In the genomic region with DNA sequence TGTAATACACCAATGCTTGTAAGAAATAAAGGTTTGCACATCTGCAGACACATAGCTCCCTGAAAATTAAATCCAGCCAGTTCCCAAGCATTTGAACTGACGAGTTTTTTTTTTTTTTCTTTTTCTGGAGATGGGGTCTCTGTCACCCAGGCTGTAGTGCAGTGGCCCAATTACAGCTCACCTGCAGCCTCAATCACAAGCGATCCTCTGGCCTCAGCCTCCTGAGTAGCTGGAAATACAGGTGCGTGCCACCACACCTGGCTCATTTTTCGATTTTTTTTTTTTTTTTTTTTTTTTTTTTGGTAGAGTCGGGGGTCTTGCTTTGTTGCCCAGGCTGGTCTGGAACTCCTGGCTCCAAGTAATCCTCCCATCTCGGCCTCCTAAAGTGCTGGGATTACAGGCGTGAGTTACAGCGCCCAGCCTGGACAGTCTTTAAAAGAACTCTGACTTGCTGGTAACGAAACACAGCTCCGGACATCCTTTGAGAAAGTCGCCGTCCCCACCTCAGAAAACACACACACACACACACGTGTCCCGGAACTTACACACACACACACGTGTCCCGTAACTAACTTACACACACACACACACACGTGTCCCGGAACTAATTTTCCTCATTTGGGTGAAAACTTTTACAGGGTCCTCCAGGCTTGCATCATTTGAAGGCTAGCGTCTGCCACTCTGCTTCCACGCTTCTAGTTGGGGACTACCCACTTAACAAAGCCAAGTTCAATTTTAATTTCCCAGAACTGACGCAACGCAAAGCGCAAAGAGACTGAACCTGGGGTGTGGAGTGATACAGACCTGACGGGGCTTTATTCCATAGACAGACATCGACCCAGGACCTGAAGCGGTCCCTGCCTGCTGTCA, we compare ENCODE assay signal across 8 cellular contexts. TPM values are rescaled to one million over a fixed set of nuclear protein-coding genes. Genes with fewer than 3 reads are reported as not detected.
DNase-seq lines count a peak whose midpoint lies in the region; ATAC-seq and TF ChIP-seq lines count a peak whose summit lies in the region.

No MANE protein-coding gene starts in this region.

- H4K20me1 ChIP-seq in SK-N-SH (ENCODE audit: insufficient read depth): no peaks in the 10 kb centered on the region

- TF ChIP-seq EP300 in SK-N-SH (IDR thresholded peaks at IDR 0.05; ENCODE audit: borderline replicate concordance in 1 of 2, low read depth in 1 of 2, low read length in 1 of 2): no peak

- TF ChIP-seq RAD21 in SK-N-SH (IDR thresholded peaks at IDR 0.05; ENCODE audit: low read length): no peak

- H3K4me2 ChIP-seq in SK-N-SH: peak overlapping the region; percentile 83

- H3K27ac ChIP-seq in SK-N-SH (ENCODE audit: low read depth in 2 of 2, low read length in 1 of 2) (peak overlapping the region; percentile 25 to 44; a peak in 2 of 4 replicates), duodenal mucosa (ENCODE audit: low read depth, low read length) (peak overlapping the region; percentile 32), stomach smooth muscle (ENCODE audit: low read length) (peak overlapping the region; percentile 53)

- TF ChIP-seq CTCF in SK-N-SH (IDR thresholded peaks at IDR 0.05): 0 out of 2 replicates have a peak, but pooled peaks have one; percentile 19

- WGBS in SK-N-SH (ENCODE audit: low lambda C conversion rate): 14% methylated on average over 26 of the region's 26 CpGs

- peak overlapping the region; percentile 100 for H2AFZ ChIP-seq in SK-N-SH (ENCODE audit: low read depth)

- no peaks in the 10 kb centered on the region for H3K9me2 ChIP-seq in SK-N-SH

- H3K4me1 ChIP-seq in SK-N-SH (ENCODE audit: control insufficient read depth in 1 of 2, insufficient read depth in 2 of 2, low read depth in 1 of 2, low read length in 1 of 2) (peaks cover 2 to 6% of the 10 kb centered on the region in 2 experiments; a peak in 2 of 4 replicates), duodenal mucosa (ENCODE audit: control insufficient read depth in 1 of 2, insufficient read depth in 2 of 2, low read length in 2 of 2) (peaks cover 0 to 9% of the 10 kb centered on the region in 2 donors), stomach smooth muscle (ENCODE audit: control insufficient read depth, insufficient read depth, low read length) (peaks cover 7% of the 10 kb centered on the region)

- H3K4me3 ChIP-seq in SK-N-SH (ENCODE audit: low read depth in 2 of 2, low read length in 1 of 2): peak overlapping the region; percentile 69 to 76
- H3K4me3 ChIP-seq in duodenal mucosa (ENCODE audit: low read depth in 1 of 2, low read length in 2 of 2): peak overlapping the region; percentile 90 to 94
- H3K4me3 ChIP-seq in stomach smooth muscle (ENCODE audit: low read length in 2 of 2): peak overlapping the region; percentile 89 to 93

- H3K36me3 ChIP-seq in SK-N-SH (replicated peaks in 1 of 2; ENCODE audit: control insufficient read depth in 1 of 2, insufficient read depth in 2 of 2, low read length in 1 of 2) (peaks cover 10 to 20% of the 10 kb centered on the region in 2 experiments), duodenal mucosa (ENCODE audit: control insufficient read depth in 1 of 2, insufficient read depth in 2 of 2, low read length in 2 of 2) (peaks cover 0 to 11% of the 10 kb centered on the region in 2 donors), stomach smooth muscle (ENCODE audit: control insufficient read depth in 2 of 2, insufficient read depth in 2 of 2, low read length in 2 of 2) (no peaks in the 10 kb centered on the region)

- CTCF ChIA-PET in SK-N-SH (lab: Yijun Ruan, JAX): interaction anchor here (0.6 to 1.4 kb wide), 4 partner anchors 50 to 791 kb away, joined by 3 to 9 read pairs (median 3); no protein-coding TSS in a partner anchor

- POLR2A ChIA-PET in SK-N-SH (lab: Yijun Ruan, JAX): interaction anchor here (0.6 to 1.0 kb wide), 3 partner anchors 21 to 99 kb away, joined by 3 to 6 read pairs (median 3); a partner anchor contains a TSS

- H3K9me3 ChIP-seq in SK-N-SH (no peaks in the 10 kb centered on the region), duodenal mucosa (ENCODE audit: control insufficient read depth in 1 of 2, low read length in 2 of 2) (no peaks in the 10 kb centered on the region), stomach smooth muscle (ENCODE audit: control insufficient read depth in 2 of 2, low read length in 2 of 2) (no peaks in the 10 kb centered on the region)

- peak overlapping the region; percentile 70 for H3K9ac ChIP-seq in SK-N-SH
- H3K9ac ChIP-seq in duodenal mucosa (ENCODE audit: low read depth in 1 of 2, low read length in 2 of 2): peak overlapping the region; percentile 59 to 76
- peak overlapping the region; percentile 72 to 87 for H3K9ac ChIP-seq in stomach smooth muscle (ENCODE audit: low read length in 2 of 2)

- H3K27me3 ChIP-seq in SK-N-SH (ENCODE audit: insufficient read depth) (no peaks in the 10 kb centered on the region), duodenal mucosa (ENCODE audit: control insufficient read depth in 1 of 2, insufficient read depth in 2 of 2, low read length in 2 of 2) (no peaks in the 10 kb centered on the region), stomach smooth muscle (ENCODE audit: control insufficient read depth in 1 of 2, insufficient read depth in 2 of 2, low read length in 2 of 2) (no peaks in the 10 kb centered on the region)

- H3K79me2 ChIP-seq in SK-N-SH (ENCODE audit: insufficient read depth): peaks cover 28% of the 10 kb centered on the region

- ATAC-seq in GM19452 (IDR thresholded peaks at IDR 0.05; ENCODE audit: unreplicated experiment) (peak; percentile 25), HG03469 (IDR thresholded peaks at IDR 0.05; ENCODE audit: unreplicated experiment) (peak; percentile 15)

- DNase-seq in DMS53 treated with DMSO at 0.1 percent for 48 hours (lab: John Stamatoyannopoulos, UW; ENCODE audit: unreplicated experiment) (peak; percentile 30), SK-N-SH (peak; percentile 55), lung microvascular endothelial cell (ENCODE audit: low read depth in 2 of 2) (peak; percentile 44 to 52), middle frontal gyrus (ENCODE audit: extremely low spot score, low spot score) (no peak)

- H3F3A ChIP-seq in SK-N-SH (replicated peaks; ENCODE audit: insufficient read depth): no peaks in the 10 kb centered on the region

TF ChIP-seq in SK-N-SH, 30 proteins besides CTCF, POLR2A, EP300 and RAD21:
- TF ChIP-seq, protein P1, sequence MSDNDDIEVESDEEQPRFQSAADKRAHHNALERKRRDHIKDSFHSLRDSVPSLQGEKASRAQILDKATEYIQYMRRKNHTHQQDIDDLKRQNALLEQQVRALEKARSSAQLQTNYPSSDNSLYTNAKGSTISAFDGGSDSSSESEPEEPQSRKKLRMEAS (IDR thresholded peaks at IDR 0.05; ENCODE audit: low read depth): peak; percentile 66
- no peak for TF ChIP-seq FOSL2 (IDR thresholded peaks at IDR 0.05; ENCODE audit: borderline replicate concordance, low read depth)
- no peak for TF ChIP-seq FOXM1 (IDR thresholded peaks at IDR 0.05; ENCODE audit: low read depth)
- no peak for TF ChIP-seq GABPA (IDR thresholded peaks at IDR 0.05; ENCODE audit: low read depth)
- peak; percentile 95 for TF ChIP-seq MXI1 (IDR thresholded peaks at IDR 0.05; ENCODE audit: low read depth, low read length)
TF ChIP-seq in SK-N-SH: peak in this region for 2.

RNA-seq across cellular contexts. Expression of a gene that starts 18.6 kb away (rescaled TPM):
- polyA plus RNA-seq in SK-N-SH (2012; rRNA removed): not detected in 2 replicates
- polyA plus RNA-seq in SK-N-SH (2012; cell fraction: cytosol; rRNA removed): not detected in 2 replicates
- not detected in 2 replicates for polyA plus RNA-seq in SK-N-SH (2012; cell fraction: nucleus; rRNA removed)
- not detected in 2 replicates for total RNA-seq in lung microvascular endothelial cell
